ENCODE assay signal across 18 cellular contexts in the genomic region with DNA sequence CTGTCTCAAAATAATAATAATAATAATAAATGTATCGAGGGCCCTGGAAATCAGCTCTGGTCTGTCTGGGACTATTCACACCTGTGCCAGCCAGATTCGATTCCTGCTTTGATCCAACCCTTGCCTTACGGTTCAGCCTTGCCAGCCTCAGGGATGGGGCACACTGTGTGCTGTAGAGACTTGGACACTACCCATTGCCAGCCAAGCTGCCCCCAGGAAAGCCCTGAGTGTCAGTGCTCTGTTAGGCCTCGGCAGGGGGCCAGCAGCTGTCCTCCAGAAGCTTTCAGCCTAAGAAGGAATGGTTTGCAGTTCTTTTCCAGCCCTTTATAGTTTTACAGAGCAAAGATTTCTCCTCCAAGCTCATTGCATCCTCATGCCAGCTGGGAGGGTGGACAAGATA.
DNase-seq lines count a peak whose midpoint lies in the region; ATAC-seq, FAIRE-seq and TF ChIP-seq lines count a peak whose summit lies in the region.
"Had no signal": no experiment of that assay in that cellular context is flagged by ENCODE, and none has a peak within 500 bp of the region (broad histone marks: within the 10 kb centered on the region; RNA-seq: fewer than 3 reads in every experiment).

No MANE protein-coding gene starts in this region.

- H3K4me3 ChIP-seq in BLaER1 (no peak overlapping the region), kidney (ENCODE audit: low read length in 2 of 2) (no peak overlapping the region)
- no peak overlapping the region for H3K4me3 ChIP-seq in CD4-positive, CD25-positive, alpha-beta regulatory T cell (ENCODE audit: low read depth, low read length)
- H3K4me3 ChIP-seq: GM23248, SK-N-MC had no signal

- no peak overlapping the region for H3K4me3 Mint-ChIP-seq in CD4-positive, CD25-positive, alpha-beta regulatory T cell

- 0 out of 2 replicates have a peak overlapping the region, but pooled peaks have one; percentile 14 for H3K27ac ChIP-seq in BLaER1
- no peak overlapping the region for H3K27ac ChIP-seq in CD4-positive, CD25-positive, alpha-beta regulatory T cell (ENCODE audit: insufficient read depth, low read length, poor library complexity, severe bottlenecking)
- H3K27ac ChIP-seq in KOPT-K1 (ENCODE audit: low read depth, low read length, poor library complexity, severe bottlenecking): peak overlapping the region; percentile 99
- no peak overlapping the region for H3K27ac ChIP-seq in kidney (ENCODE audit: low read depth in 2 of 2, low read length in 2 of 2)
- H3K27ac ChIP-seq: GM23248, SK-N-MC had no signal

- intact Hi-C loops in kidney (cut with DNase I): no loop called here

- DNase-seq in CD4-positive, CD25-positive, alpha-beta regulatory T cell: no peak
- DNase-seq in kidney (peak; percentile 30), SW 1271 (lab: John Stamatoyannopoulos, UW) (no peak)
- DNase-seq in activated effector memory CD4-positive, alpha-beta T cell treated with Interleukin-2 at 50 U/mL for 16 hours: no peak
- DNase-seq: ACHN; CD4-positive, alpha-beta memory T cell; EL; GM23248; NCI-H1105 treated with DMSO at 0.1 percent for 48 hours; NCI-H1694 treated with DMSO at 0.1 percent for 48 hours; NCI-H510A; NCI-H774; SHP77 had no signal

- no peak for FAIRE-seq in kidney (lab: Jason Lieb, UNC)

- no peaks in the 10 kb centered on the region for H3K36me3 ChIP-seq in BLaER1
- no peaks in the 10 kb centered on the region for H3K36me3 ChIP-seq in CD4-positive, CD25-positive, alpha-beta regulatory T cell (ENCODE audit: control insufficient read depth, insufficient read depth, low read length)
- no peaks in the 10 kb centered on the region for H3K36me3 ChIP-seq in KOPT-K1 (ENCODE audit: insufficient read depth, low read length)
- no peaks in the 10 kb centered on the region for H3K36me3 ChIP-seq in kidney (ENCODE audit: control insufficient read depth in 1 of 2, insufficient read depth in 2 of 2, low read length in 2 of 2)

- peak overlapping the region in 2 of 3 donors; percentile 42 to 48 for H3K27ac Mint-ChIP-seq in CD4-positive, CD25-positive, alpha-beta regulatory T cell

- no peaks in the 10 kb centered on the region for H3K9me3 ChIP-seq in BLaER1
- no peaks in the 10 kb centered on the region for H3K9me3 ChIP-seq in CD4-positive, CD25-positive, alpha-beta regulatory T cell (ENCODE audit: control insufficient read depth in 2 of 2, low read length in 2 of 2)
- no peaks in the 10 kb centered on the region for H3K9me3 ChIP-seq in KOPT-K1 (ENCODE audit: insufficient read depth, low read length, poor library complexity, severe bottlenecking)
- H3K9me3 ChIP-seq in kidney (ENCODE audit: control insufficient read depth in 1 of 2, low read length in 2 of 2): no peaks in the 10 kb centered on the region

- no peaks in the 10 kb centered on the region for H3K27me3 Mint-ChIP-seq in CD4-positive, CD25-positive, alpha-beta regulatory T cell
- H3K27me3 Mint-ChIP-seq: CD4-positive, alpha-beta memory T cell had no signal

- no peaks in the 10 kb centered on the region for H4K20me1 ChIP-seq in BLaER1

- peaks cover 5 to 87% (median 34%) of the 10 kb centered on the region in 4 donors for H3K4me1 Mint-ChIP-seq in CD4-positive, CD25-positive, alpha-beta regulatory T cell

- no peaks in the 10 kb centered on the region for H3K9me3 Mint-ChIP-seq in CD4-positive, CD25-positive, alpha-beta regulatory T cell
- H3K9me3 Mint-ChIP-seq: CD4-positive, alpha-beta memory T cell had no signal

- ATAC-seq in CD4-positive, CD25-positive, alpha-beta regulatory T cell (ENCODE audit: low read depth in 2 of 2): no peak
- ATAC-seq in esophagus mucosa: no peak
- ATAC-seq: HCT116 had no signal

- peak overlapping the region; percentile 85 for H3K4me2 ChIP-seq in BLaER1

- H3K9ac ChIP-seq in BLaER1 (no peak overlapping the region), kidney (ENCODE audit: low read length in 2 of 2) (no peak overlapping the region)
- H3K9ac ChIP-seq: GM23248 had no signal

- no peaks in the 10 kb centered on the region for H3K27me3 ChIP-seq in BLaER1
- H3K27me3 ChIP-seq in CD4-positive, CD25-positive, alpha-beta regulatory T cell (ENCODE audit: control insufficient read depth, insufficient read depth, low read length): no peaks in the 10 kb centered on the region

- H3K36me3 Mint-ChIP-seq in CD4-positive, CD25-positive, alpha-beta regulatory T cell: no peaks in the 10 kb centered on the region
- H3K36me3 Mint-ChIP-seq: CD4-positive, alpha-beta memory T cell had no signal

- no peak for TF ChIP-seq CTCF in kidney (IDR thresholded peaks at IDR 0.05; ENCODE audit: borderline replicate concordance, extremely low read depth, insufficient read depth)

- H3K4me1 ChIP-seq in BLaER1 (peaks cover 89% of the 10 kb centered on the region), kidney (ENCODE audit: control insufficient read depth in 1 of 2, insufficient read depth in 1 of 2, low read depth in 1 of 2, low read length in 2 of 2) (no peaks in the 10 kb centered on the region)
- H3K4me1 ChIP-seq in CD4-positive, CD25-positive, alpha-beta regulatory T cell (ENCODE audit: control insufficient read depth, insufficient read depth, low read length, poor library complexity, severe bottlenecking): peaks cover 63% of the 10 kb centered on the region

Comparison
In these comparisons a context has a peak if more than half of its experiments do, and no peak if none do; other contexts are left out.
1. H3K27ac ChIP-seq: peak in BLaER1 (single experiment) and KOPT-K1 (single experiment); none in CD4-positive, CD25-positive, alpha-beta regulatory T cell (single experiment) and kidney (0 of 2).